8 cellular contexts compared by ENCODE assay signal in genomic region chr13:97344250-97345175, GRCh38.
A peak's percentile ranks its signal among the peaks of the same experiment; 100 is the strongest.
DNase-seq lines count a peak whose midpoint lies in the region; ATAC-seq, FAIRE-seq and TF ChIP-seq lines count a peak whose summit lies in the region.

No MANE protein-coding gene starts in this region.

- TF ChIP-seq CTCF in D721Med (IDR thresholded peaks at IDR 0.05; ENCODE audit: insufficient read depth, missing control alignments) (peak; percentile 71), left ventricle myocardium inferior (IDR thresholded peaks at IDR 0.05; ENCODE audit: borderline replicate concordance) (peak; percentile 83)

- no peak for DNase-seq in D721Med (ENCODE audit: insufficient read length, low spot score)
- DNase-seq in HT1080 (ENCODE audit: low read depth): peak; percentile 48
- peak; percentile 54 for DNase-seq in RPMI7951 (ENCODE audit: low read depth)
- peak; percentile 52 for DNase-seq in amniotic epithelial cell (ENCODE audit: low read depth)
- peak; percentile 58 for DNase-seq in left ventricle myocardium inferior
- DNase-seq in renal cortical epithelial cell (ENCODE audit: low read depth): peak; percentile 74

- H3K4me1 ChIP-seq in left ventricle myocardium inferior: peaks cover 57% of the 10 kb centered on the region

- no peaks in the 10 kb centered on the region for H3K27me3 ChIP-seq in left ventricle myocardium inferior (ENCODE audit: low read depth)

- FAIRE-seq in D721Med (lab: Jason Lieb, UNC): peak; percentile 82

- no peak overlapping the region for H3K4me3 ChIP-seq in left ventricle myocardium inferior

- peak; percentile 64 for ATAC-seq in GM19397 (IDR thresholded peaks at IDR 0.05; ENCODE audit: unreplicated experiment)
- ATAC-seq in HG03039 (IDR thresholded peaks at IDR 0.05; ENCODE audit: unreplicated experiment): no peak

- intact Hi-C loops in left ventricle myocardium inferior (cut with micrococcal nuclease): loop anchor here (5.0 kb wide), 2 partner anchors 122 to 227 kb away; partner anchors contain the start of gene MBNL2

- H3K27ac ChIP-seq in left ventricle myocardium inferior (replicated peaks): peak overlapping the region; percentile 31

- H3K9me3 ChIP-seq in left ventricle myocardium inferior (replicated peaks): no peaks in the 10 kb centered on the region

- peaks cover 44% of the 10 kb centered on the region for H3K36me3 ChIP-seq in left ventricle myocardium inferior
